Comparison of ENCODE assay signal across 13 cellular contexts in the genomic region with DNA sequence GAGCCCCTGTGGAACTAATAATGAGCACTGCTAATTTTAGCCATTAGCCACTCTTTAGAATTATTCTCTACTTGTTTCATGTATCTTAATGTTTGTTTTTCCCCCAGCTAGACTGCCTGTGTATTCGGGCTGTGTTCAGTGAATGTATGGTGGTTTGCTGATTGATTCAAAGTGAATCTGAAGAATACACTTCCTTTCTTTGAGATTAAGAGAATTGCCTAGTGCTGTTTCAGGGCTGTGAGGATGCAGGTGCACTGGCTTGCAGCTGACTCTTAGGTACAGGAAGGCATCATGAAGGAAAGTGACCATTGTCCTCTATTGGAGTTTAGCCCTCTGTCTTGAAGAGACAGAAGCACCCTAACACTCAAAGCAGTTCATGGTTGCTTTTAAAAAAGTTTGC.
A peak's percentile ranks its signal among the peaks of the same experiment; 100 is the strongest.
DNase-seq lines count a peak whose midpoint lies in the region; ATAC-seq, FAIRE-seq and TF ChIP-seq lines count a peak whose summit lies in the region.
"Had no signal": no experiment of that assay in that cellular context is flagged by ENCODE, and none has a peak within 500 bp of the region (broad histone marks: within the 10 kb centered on the region; RNA-seq: fewer than 3 reads in every experiment).

No MANE protein-coding gene starts in this region.

- no peak for TF ChIP-seq CTCF in stomach (IDR thresholded peaks at IDR 0.05)
- no peak for TF ChIP-seq CTCF in HepG2 (CRISPR knock-in tag; IDR thresholded peaks at IDR 0.05)

- H3K4me3 Mint-ChIP-seq in activated CD8-positive, alpha-beta T cell treated with anti-CD3 and anti-CD28 coated beads, Interleukin-2, amount 10 ng/mL, durations not matched to agents 7 days and 5 days: no peak overlapping the region
- H3K4me3 Mint-ChIP-seq: activated CD4-positive, alpha-beta T cell treated with anti-CD3 and anti-CD28 coated beads, Interleukin-2, amount 10 ng/mL, durations not matched to agents 7 days and 5 days had no signal

- no TSS peak for BruUV-seq in HepG2 (replicated peaks; lab: Mats Ljungman, UMichigan)

- no peak overlapping the region for H3K4me2 ChIP-seq in HepG2 (ENCODE audit: low read depth, low read length)

- TF ChIP-seq EP300 in stomach (IDR thresholded peaks at IDR 0.05): no peak
- TF ChIP-seq EP300 in HepG2 (IDR thresholded peaks at IDR 0.05; ENCODE audit: low read depth in 2 of 2, low read length in 2 of 2): no peak
- TF ChIP-seq EP300 in HepG2 (CRISPR knock-in tag; IDR thresholded peaks at IDR 0.05; ENCODE audit: borderline replicate concordance): no peak

- peak; percentile 74 for ATAC-seq in GM18519 (IDR thresholded peaks at IDR 0.05; ENCODE audit: low FRiP score, unreplicated experiment)
- peak; percentile 78 for ATAC-seq in GM21360 (IDR thresholded peaks at IDR 0.05; ENCODE audit: unreplicated experiment)
- peak; percentile 86 for ATAC-seq in HG03060 (IDR thresholded peaks at IDR 0.05; ENCODE audit: low read depth, unreplicated experiment)
- ATAC-seq in activated CD8-positive, alpha-beta T cell treated with anti-CD3 and anti-CD28 coated beads, Interleukin-2, amount 10 ng/mL, durations not matched to agents 7 days and 5 days: no peak
- ATAC-seq in HepG2: no peak
- ATAC-seq in HG03045 (IDR thresholded peaks at IDR 0.05; ENCODE audit: unreplicated experiment): no peak
- ATAC-seq: Right ventricle myocardium inferior had no signal

- H3K9me3 Mint-ChIP-seq in activated CD8-positive, alpha-beta T cell treated with anti-CD3 and anti-CD28 coated beads, Interleukin-2, amount 10 ng/mL, durations not matched to agents 7 days and 5 days (ENCODE audit: insufficient read depth): no peaks in the 10 kb centered on the region
- H3K9me3 Mint-ChIP-seq: activated CD4-positive, alpha-beta T cell treated with anti-CD3 and anti-CD28 coated beads, Interleukin-2, amount 10 ng/mL, durations not matched to agents 7 days and 5 days had no signal

- no peak for FAIRE-seq in HepG2 (lab: Jason Lieb, UNC)

- H3K27ac ChIP-seq in stomach (no peak overlapping the region), HepG2 (ENCODE audit: extremely low read length, insufficient read depth, low read length) (no peak overlapping the region)
- H3K27ac ChIP-seq: HL-60, parathyroid adenoma had no signal

- 12 to 36% (median 23%) methylated on average over 1 of the region's 1 CpG for WGBS in stomach, 5 donors
- 93% methylated on average over 1 of the region's 1 CpG for WGBS in HepG2 (ENCODE audit: low lambda C conversion rate)

- no peaks in the 10 kb centered on the region for H3K9me3 ChIP-seq in stomach
- H3K9me3 ChIP-seq in HepG2 (ENCODE audit: low read length): no peaks in the 10 kb centered on the region

- peak overlapping the region; percentile 9 for H3K27ac Mint-ChIP-seq in activated CD8-positive, alpha-beta T cell treated with anti-CD3 and anti-CD28 coated beads, Interleukin-2, amount 10 ng/mL, durations not matched to agents 7 days and 5 days
- H3K27ac Mint-ChIP-seq: activated CD4-positive, alpha-beta T cell treated with anti-CD3 and anti-CD28 coated beads, Interleukin-2, amount 10 ng/mL, durations not matched to agents 7 days and 5 days had no signal

- H2AFZ ChIP-seq in HepG2 (ENCODE audit: low read length): no peak overlapping the region
- H2AFZ ChIP-seq: parathyroid adenoma had no signal

- H3K4me1 ChIP-seq in stomach (peaks cover 0 to 56% (median 23%) of the 10 kb centered on the region in 4 donors), HepG2 (ENCODE audit: insufficient read depth, low read length) (no peaks in the 10 kb centered on the region)
- H3K4me1 ChIP-seq: parathyroid adenoma had no signal

- H3K4me3 ChIP-seq in stomach: no peak overlapping the region
- H3K4me3 ChIP-seq in HepG2 (replicated peaks in 1 of 3; ENCODE audit: insufficient read depth in 1 of 3, low read depth in 2 of 3, low read length in 3 of 3): no peak overlapping the region

- no peaks in the 10 kb centered on the region for H3K36me3 Mint-ChIP-seq in activated CD8-positive, alpha-beta T cell treated with anti-CD3 and anti-CD28 coated beads, Interleukin-2, amount 10 ng/mL, durations not matched to agents 7 days and 5 days (ENCODE audit: low read depth)

- CTCF ChIA-PET in activated CD8-positive, alpha-beta T cell treated with anti-CD3 and anti-CD28 coated beads, Interleukin-2, amount 10 ng/mL, durations not matched to agents 7 days and 5 days (lab: Charles Lee): no interaction called here
- CTCF ChIA-PET in HepG2 (lab: Yijun Ruan, JAX; ENCODE audit: low intra/inter-chr PET ratio, low total read pairs): no interaction called here

- no peaks in the 10 kb centered on the region for H3K36me3 ChIP-seq in stomach
- H3K36me3 ChIP-seq in HepG2 (replicated peaks in 1 of 2; ENCODE audit: control insufficient read depth in 1 of 2, insufficient read depth in 2 of 2, low read length in 2 of 2): no peaks in the 10 kb centered on the region

- H3K27me3 ChIP-seq in stomach: no peaks in the 10 kb centered on the region
- no peaks in the 10 kb centered on the region for H3K27me3 ChIP-seq in HepG2 (ENCODE audit: control insufficient read depth in 1 of 2, insufficient read depth in 2 of 2, low read length in 2 of 2)

- peaks cover 23% of the 10 kb centered on the region for H3K4me1 Mint-ChIP-seq in activated CD8-positive, alpha-beta T cell treated with anti-CD3 and anti-CD28 coated beads, Interleukin-2, amount 10 ng/mL, durations not matched to agents 7 days and 5 days (ENCODE audit: low read depth)

- H3K27me3 Mint-ChIP-seq in activated CD8-positive, alpha-beta T cell treated with anti-CD3 and anti-CD28 coated beads, Interleukin-2, amount 10 ng/mL, durations not matched to agents 7 days and 5 days (ENCODE audit: low read depth): no peaks in the 10 kb centered on the region
- H3K27me3 Mint-ChIP-seq: activated CD4-positive, alpha-beta T cell treated with anti-CD3 and anti-CD28 coated beads, Interleukin-2, amount 10 ng/mL, durations not matched to agents 7 days and 5 days had no signal

- H4K20me1 ChIP-seq in HepG2 (ENCODE audit: insufficient read depth, low read length): no peaks in the 10 kb centered on the region; the same call in 1 of the 2 replicates

- H3K9ac ChIP-seq in HepG2 (ENCODE audit: insufficient read depth, low read depth, low read length): no peak overlapping the region
- H3K9ac ChIP-seq: parathyroid adenoma had no signal

- TF ChIP-seq POLR2A in stomach (IDR thresholded peaks at IDR 0.05) (no peak), HepG2 (IDR thresholded peaks at IDR 0.05; ENCODE audit: insufficient read depth in 1 of 2, low read depth in 2 of 2, low read length in 2 of 2) (no peak)

- no peak for TF ChIP-seq RAD21 in HepG2 (CRISPR knock-in tag; IDR thresholded peaks at IDR 0.05)

- DNase-seq in activated CD8-positive, alpha-beta T cell treated with anti-CD3 and anti-CD28 coated beads, Interleukin-2, amount 10 ng/mL, durations not matched to agents 7 days and 5 days: no peak
- DNase-seq in stomach (no peak), HepG2 (ENCODE audit: low spot score) (no peak), NCI-H69 (lab: John Stamatoyannopoulos, UW) (no peak)
- DNase-seq: activated CD4-positive, alpha-beta T cell treated with anti-CD3 and anti-CD28 coated beads, Interleukin-2, amount 10 ng/mL, durations not matched to agents 7 days and 5 days; NCI-H1436 treated with DMSO at 0.1 percent for 48 hours had no signal

- POLR2A ChIA-PET in activated CD8-positive, alpha-beta T cell treated with anti-CD3 and anti-CD28 coated beads, Interleukin-2, amount 10 ng/mL, durations not matched to agents 7 days and 5 days (lab: Charles Lee): no interaction called here
- POLR2A ChIA-PET in HepG2 (lab: Yijun Ruan, JAX): no interaction called here

- in situ Hi-C loops in HepG2 (cut with HindIII; ENCODE audit: extremely low pct_ligation_motif_present, low pct_unique_long_range_greater_than_20kb): no loop called here

- intact Hi-C loops in stomach (cut with DNase I; ENCODE audit: low total_unique reads) (no loop called here), HepG2 (cut with micrococcal nuclease; ENCODE audit: unreplicated experiment) (no loop called here)

- no peaks in the 10 kb centered on the region for H3K79me2 ChIP-seq in HepG2 (ENCODE audit: insufficient read depth, low read length)

TF ChIP-seq in HepG2, 621 proteins besides CTCF, POLR2A, EP300 and RAD21:
- TF ChIP-seq KDM5A (IDR thresholded peaks at IDR 0.05; ENCODE audit: borderline replicate concordance, low read length) (no peak), NR2F2 (IDR thresholded peaks at IDR 0.05; ENCODE audit: borderline replicate concordance, low read depth) (no peak), ZNF10 (CRISPR knock-in tag; IDR thresholded peaks at IDR 0.05; ENCODE audit: borderline replicate concordance, low read depth) (no peak), ATF7 (IDR thresholded peaks at IDR 0.05) (no peak), ATF7 (CRISPR knock-in tag; IDR thresholded peaks at IDR 0.05) (no peak), NR2F6 (IDR thresholded peaks at IDR 0.05) (no peak), NR2F6 (CRISPR knock-in tag; IDR thresholded peaks at IDR 0.05) (no peak)
- TF ChIP-seq, protein P1, sequence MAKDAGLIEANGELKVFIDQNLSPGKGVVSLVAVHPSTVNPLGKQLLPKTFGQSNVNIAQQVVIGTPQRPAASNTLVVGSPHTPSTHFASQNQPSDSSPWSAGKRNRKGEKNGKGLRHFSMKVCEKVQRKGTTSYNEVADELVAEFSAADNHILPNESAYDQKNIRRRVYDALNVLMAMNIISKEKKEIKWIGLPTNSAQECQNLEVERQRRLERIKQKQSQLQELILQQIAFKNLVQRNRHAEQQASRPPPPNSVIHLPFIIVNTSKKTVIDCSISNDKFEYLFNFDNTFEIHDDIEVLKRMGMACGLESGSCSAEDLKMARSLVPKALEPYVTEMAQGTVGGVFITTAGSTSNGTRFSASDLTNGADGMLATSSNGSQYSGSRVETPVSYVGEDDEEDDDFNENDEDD (CRISPR knock-in tag; IDR thresholded peaks at IDR 0.05; ENCODE audit: borderline replicate concordance): no peak

Comparison
In these comparisons a context has a peak if more than half of its experiments do, and no peak if none do; other contexts are left out.
1. ATAC-seq: peak in GM18519 (single experiment), GM21360 (single experiment) and HG03060 (single experiment); none in activated CD8-positive, alpha-beta T cell treated with anti-CD3 and anti-CD28 coated beads, Interleukin-2, amount 10 ng/mL, durations not matched to agents 7 days and 5 days (single experiment), HepG2 (single experiment) and HG03045 (single experiment).